Comparison of ENCODE assay signal across 8 cellular contexts in genomic region chr3:139322346-139322745, GRCh38.
"Had no signal": no experiment of that assay in that cellular context is flagged by ENCODE, and none has a peak within 500 bp of the region (broad histone marks: within the 10 kb centered on the region; RNA-seq: fewer than 3 reads in every experiment).

No MANE protein-coding gene starts in this region.

- FAIRE-seq: HTR-8/SVneo had no signal

- H3K4me3 Mint-ChIP-seq: HFFc6 had no signal

- H3K36me3 ChIP-seq: HAP-1 had no signal

- H3K27ac ChIP-seq: GM23248 had no signal

- ATAC-seq: HCT116 had no signal

- H3K4me3 ChIP-seq: GM23248, HAP-1 had no signal

- H3K27ac Mint-ChIP-seq: HFFc6 had no signal

- H2AFZ ChIP-seq: GM23248 had no signal

- DNase-seq: GM23248, GOT3, HFFc6, IMR-90, KBM-7 had no signal

- H3K4me1 ChIP-seq: HAP-1 had no signal

- H3K9ac ChIP-seq: GM23248 had no signal

- H3K9me3 Mint-ChIP-seq: HFFc6 had no signal

- H3K9me3 ChIP-seq: HAP-1 had no signal
